ENCODE assay signal across 15 cellular contexts in genomic region chr12:124492879-124493808, GRCh38.
DNase-seq lines count a peak whose midpoint lies in the region; ATAC-seq and TF ChIP-seq lines count a peak whose summit lies in the region.
"Had no signal": no experiment of that assay in that cellular context is flagged by ENCODE, and none has a peak within 500 bp of the region (broad histone marks: within the 10 kb centered on the region; RNA-seq: fewer than 3 reads in every experiment).

No MANE protein-coding gene starts in this region.

- H3K79me1 ChIP-seq in IMR-90 (ENCODE audit: low read depth in 1 of 2, low read length in 2 of 2) = peaks cover 31 to 91% of the 10 kb centered on the region in 2 experiments

- no peak overlapping the region for H3K4me2 ChIP-seq in IMR-90 (ENCODE audit: low read depth, low read length)
- H3K4me2 ChIP-seq: GM23338 had no signal

- CTCF ChIA-PET in IMR-90 (lab: Yijun Ruan, JAX) = no interaction called here

- H4K20me1 ChIP-seq in IMR-90 (ENCODE audit: insufficient read depth, low read length) = peaks cover 93% of the 10 kb centered on the region

- no peak overlapping the region for H4K8ac ChIP-seq in IMR-90 (ENCODE audit: low read depth in 2 of 2, low read length in 2 of 2)

- no peak overlapping the region for H2BK120ac ChIP-seq in IMR-90 (ENCODE audit: low read depth, low read length)

- TF ChIP-seq POLR2A in IMR-90 (IDR thresholded peaks at IDR 0.05; ENCODE audit: low read depth, low read length) = no peak

- H3K4me1 ChIP-seq in IMR-90 (ENCODE audit: control insufficient read depth, insufficient read depth, low read length) = peaks cover 13% of the 10 kb centered on the region

- peaks cover 26% of the 10 kb centered on the region; the same call in 1 of the 2 replicates for H3K36me3 ChIP-seq in IMR-90 (ENCODE audit: control insufficient read depth, insufficient read depth, low read length)

- H2AK5ac ChIP-seq in IMR-90 (ENCODE audit: low read depth, low read length) = no peak overlapping the region

- in situ Hi-C loops in IMR-90 (cut with MboI; ENCODE audit: low sequenced_read_pairs) = no loop called here

- no peak overlapping the region for H3K23ac ChIP-seq in IMR-90 (ENCODE audit: low read depth, low read length)

- no peak for ATAC-seq in IMR-90 (ENCODE audit: low read depth)
- no peak for ATAC-seq in effector memory CD8-positive, alpha-beta T cell (replicated peaks)
- ATAC-seq in stimulated activated effector memory CD8-positive, alpha-beta T cell treated with anti-CD3 and anti-CD28 coated beads, Interleukin-12 subunit alpha, Interleukin-12 subunit beta, amount 100 ng/mL, for 72 hours = no peak
- ATAC-seq in HG03045 (IDR thresholded peaks at IDR 0.05; ENCODE audit: unreplicated experiment) = no peak
- ATAC-seq: GM23338, psoas muscle had no signal

- dilution Hi-C loops in IMR-90 (cut with HindIII; ENCODE audit: low sequenced_read_pairs, unreplicated experiment) = no loop called here

- intact Hi-C loops in IMR-90 (cut with micrococcal nuclease) = no loop called here

- H2AK9ac ChIP-seq in IMR-90 (replicated peaks; ENCODE audit: low read depth, low read length, poor library complexity) = peak overlapping the region; percentile 18

- H3K9me1 ChIP-seq in IMR-90 (ENCODE audit: insufficient read depth, low read length) = peaks cover 13% of the 10 kb centered on the region

- H4K5ac ChIP-seq in IMR-90 (ENCODE audit: low read depth, low read length) = no peak overlapping the region

- no peak overlapping the region for H3K56ac ChIP-seq in IMR-90 (ENCODE audit: extremely low read depth, insufficient read depth, low read length)

- DNase-seq in activated T-cell treated with anti-CD3 and anti-CD28 coated beads, Interleukin-2, amount 50 U/mL, for 24 hours = no peak
- no peak for DNase-seq in activated T-cell treated with anti-CD3 and anti-CD28 coated beads, Interleukin-2, amount 50 U/mL, for 1 hour
- DNase-seq in IMR-90 (no peak), NCI-H82 treated with DMSO at 0.1 percent for 48 hours (lab: John Stamatoyannopoulos, UW; ENCODE audit: unreplicated experiment) (no peak), MV-4-11 (lab: John Stamatoyannopoulos, UW) (no peak)
- DNase-seq in effector memory CD8-positive, alpha-beta T cell = no peak
- DNase-seq in stimulated activated effector memory CD8-positive, alpha-beta T cell treated with anti-CD3 and anti-CD28 coated beads, Interleukin-12 subunit alpha, Interleukin-12 subunit beta, amount 100 ng/mL, for 72 hours (ENCODE audit: low spot score in 2 of 2) = no peak
- DNase-seq: central memory CD4-positive, alpha-beta T cell; DMS153; NCI-H1092; NCI-H2227 treated with DMSO at 0.1 percent for 48 hours; psoas muscle had no signal

- H3K9ac ChIP-seq in IMR-90 (ENCODE audit: low read depth, low read length) = no peak overlapping the region

- H3K14ac ChIP-seq in IMR-90 (replicated peaks; ENCODE audit: low read depth, low read length) = no peak overlapping the region

- H3K27ac Mint-ChIP-seq in activated T-cell treated with anti-CD3 and anti-CD28 coated beads, Interleukin-2, amount 50 U/mL, for 24 hours = peak overlapping the region; percentile 95
- peak overlapping the region; percentile 94 for H3K27ac Mint-ChIP-seq in effector memory CD8-positive, alpha-beta T cell
- H3K27ac Mint-ChIP-seq in stimulated activated effector memory CD8-positive, alpha-beta T cell treated with anti-CD3 and anti-CD28 coated beads, Interleukin-12 subunit alpha, Interleukin-12 subunit beta, amount 100 ng/mL, for 72 hours = peak overlapping the region; percentile 96

- WGBS in IMR-90 (ENCODE audit: extremely low coverage in 2 of 2, insufficient read length in 1 of 2), 2 experiments = 50% methylated on average over 2 of the region's 17 CpGs; no CpG with 5 or more reads in 1 of the 2 experiments

- H3K18ac ChIP-seq in IMR-90 (ENCODE audit: low read depth, low read length) = no peak overlapping the region

- no peak overlapping the region for H3K4me3 ChIP-seq in IMR-90 (ENCODE audit: insufficient read depth, low read depth, low read length)
- H3K4me3 ChIP-seq: GM23338, psoas muscle, SJSA1 had no signal

- POLR2A ChIA-PET in IMR-90 (lab: Charles Lee; ENCODE audit: unreplicated experiment) = no interaction called here

- TF ChIP-seq RAD21 in IMR-90 (IDR thresholded peaks at IDR 0.05; ENCODE audit: low read length) = no peak

- TF ChIP-seq CTCF in IMR-90 (conservative IDR thresholded peaks at IDR 0.05; ENCODE audit: low read depth, low read length) = no peak

- BruUV-seq in IMR-90 (replicated peaks; lab: Mats Ljungman, UMichigan) = no TSS peak

- no peak overlapping the region for H2BK15ac ChIP-seq in IMR-90 (ENCODE audit: low read depth, low read length)

- H2AFZ ChIP-seq in IMR-90 (replicated peaks; ENCODE audit: low read length, poor library complexity) = no peak overlapping the region
- H2AFZ ChIP-seq: GM23338 had no signal

- H3K4me1 Mint-ChIP-seq in activated T-cell treated with anti-CD3 and anti-CD28 coated beads, Interleukin-2, amount 50 U/mL, for 24 hours (ENCODE audit: low read depth) = peaks cover 54% of the 10 kb centered on the region
- peaks cover 31 to 41% of the 10 kb centered on the region in 2 donors for H3K4me1 Mint-ChIP-seq in effector memory CD8-positive, alpha-beta T cell (ENCODE audit: low read depth in 2 of 2)
- H3K4me1 Mint-ChIP-seq in stimulated activated effector memory CD8-positive, alpha-beta T cell treated with anti-CD3 and anti-CD28 coated beads, Interleukin-12 subunit alpha, Interleukin-12 subunit beta, amount 100 ng/mL, for 72 hours = peaks cover 49% of the 10 kb centered on the region

- H3K27me3 ChIP-seq in IMR-90 (ENCODE audit: control insufficient read depth, insufficient read depth, low read length) = no peaks in the 10 kb centered on the region
- H3K27me3 ChIP-seq: SJSA1 had no signal

- no peak overlapping the region for H4K91ac ChIP-seq in IMR-90 (ENCODE audit: insufficient read depth, low read depth, low read length)

- no peaks in the 10 kb centered on the region for H3K9me3 Mint-ChIP-seq in activated T-cell treated with anti-CD3 and anti-CD28 coated beads, Interleukin-2, amount 50 U/mL, for 24 hours
- no peaks in the 10 kb centered on the region for H3K9me3 Mint-ChIP-seq in effector memory CD8-positive, alpha-beta T cell
- no peaks in the 10 kb centered on the region for H3K9me3 Mint-ChIP-seq in stimulated activated effector memory CD8-positive, alpha-beta T cell treated with anti-CD3 and anti-CD28 coated beads, Interleukin-12 subunit alpha, Interleukin-12 subunit beta, amount 100 ng/mL, for 72 hours
- H3K9me3 Mint-ChIP-seq: GM23338 had no signal

- no peak overlapping the region for H3K4ac ChIP-seq in IMR-90 (ENCODE audit: low read depth, low read length)

- no peak overlapping the region for H2BK20ac ChIP-seq in IMR-90 (ENCODE audit: low read depth, low read length)

- no peak overlapping the region for H2BK5ac ChIP-seq in IMR-90 (ENCODE audit: low read depth, low read length, poor library complexity, severe bottlenecking)

- no peaks in the 10 kb centered on the region for H3K27me3 Mint-ChIP-seq in activated T-cell treated with anti-CD3 and anti-CD28 coated beads, Interleukin-2, amount 50 U/mL, for 24 hours
- H3K27me3 Mint-ChIP-seq in effector memory CD8-positive, alpha-beta T cell = no peaks in the 10 kb centered on the region

- H3K4me3 Mint-ChIP-seq in activated T-cell treated with anti-CD3 and anti-CD28 coated beads, Interleukin-2, amount 50 U/mL, for 24 hours = no peak overlapping the region
- H3K4me3 Mint-ChIP-seq in effector memory CD8-positive, alpha-beta T cell = peak overlapping the region in 1 of 2 donors; percentile 24
- peak overlapping the region; percentile 72 for H3K4me3 Mint-ChIP-seq in stimulated activated effector memory CD8-positive, alpha-beta T cell treated with anti-CD3 and anti-CD28 coated beads, Interleukin-12 subunit alpha, Interleukin-12 subunit beta, amount 100 ng/mL, for 72 hours
- H3K4me3 Mint-ChIP-seq: GM23338 had no signal

- no peak overlapping the region for H3K27ac ChIP-seq in IMR-90 (ENCODE audit: insufficient read depth, low read length)
- H3K27ac ChIP-seq: psoas muscle, SJSA1 had no signal

- peaks cover 41% of the 10 kb centered on the region for H3K36me3 Mint-ChIP-seq in activated T-cell treated with anti-CD3 and anti-CD28 coated beads, Interleukin-2, amount 50 U/mL, for 24 hours (ENCODE audit: low read depth)
- peaks cover 2% of the 10 kb centered on the region for H3K36me3 Mint-ChIP-seq in effector memory CD8-positive, alpha-beta T cell (ENCODE audit: insufficient read depth)
- peaks cover 7% of the 10 kb centered on the region for H3K36me3 Mint-ChIP-seq in stimulated activated effector memory CD8-positive, alpha-beta T cell treated with anti-CD3 and anti-CD28 coated beads, Interleukin-12 subunit alpha, Interleukin-12 subunit beta, amount 100 ng/mL, for 72 hours

- H3K9me3 ChIP-seq in IMR-90 (ENCODE audit: control insufficient read depth, insufficient read depth, low read length) = no peaks in the 10 kb centered on the region
- H3K9me3 ChIP-seq: psoas muscle, SJSA1 had no signal

TF ChIP-seq in IMR-90, 13 proteins besides CTCF, POLR2A, EP300 and RAD21:
- TF ChIP-seq USF2 (IDR thresholded peaks at IDR 0.05; ENCODE audit: low read depth, low read length) (no peak), MAZ (IDR thresholded peaks at IDR 0.05; ENCODE audit: borderline replicate concordance, low read depth, low read length) (no peak), CHD1 (IDR thresholded peaks at IDR 0.05; ENCODE audit: low read depth, low read length) (no peak), SMC3 (IDR thresholded peaks at IDR 0.05; ENCODE audit: low read depth, low read length) (no peak), CEBPB (IDR thresholded peaks at IDR 0.05; ENCODE audit: low read depth, low read length) (peak; percentile 57)
- TF ChIP-seq, protein P1, sequence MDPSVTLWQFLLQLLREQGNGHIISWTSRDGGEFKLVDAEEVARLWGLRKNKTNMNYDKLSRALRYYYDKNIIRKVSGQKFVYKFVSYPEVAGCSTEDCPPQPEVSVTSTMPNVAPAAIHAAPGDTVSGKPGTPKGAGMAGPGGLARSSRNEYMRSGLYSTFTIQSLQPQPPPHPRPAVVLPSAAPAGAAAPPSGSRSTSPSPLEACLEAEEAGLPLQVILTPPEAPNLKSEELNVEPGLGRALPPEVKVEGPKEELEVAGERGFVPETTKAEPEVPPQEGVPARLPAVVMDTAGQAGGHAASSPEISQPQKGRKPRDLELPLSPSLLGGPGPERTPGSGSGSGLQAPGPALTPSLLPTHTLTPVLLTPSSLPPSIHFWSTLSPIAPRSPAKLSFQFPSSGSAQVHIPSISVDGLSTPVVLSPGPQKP (IDR thresholded peaks at IDR 0.05; ENCODE audit: borderline replicate concordance, low read depth, low read length) = no peak
TF ChIP-seq in IMR-90: peak in this region for 1.
